Comparison of ENCODE assay signal across 8 cellular contexts in genomic region chr6:30260036-30260504, GRCh38. TPM values are rescaled to one million over a fixed set of nuclear protein-coding genes. Genes with fewer than 3 reads are reported as not detected.
DNase-seq lines count a peak whose midpoint lies in the region; ATAC-seq and TF ChIP-seq lines count a peak whose summit lies in the region.

No MANE protein-coding gene starts in this region.

- H3K4me1 ChIP-seq in DOHH2 (ENCODE audit: control insufficient read depth, low read length) = peaks cover 11% of the 10 kb centered on the region

- no peaks in the 10 kb centered on the region for H3F3A ChIP-seq in DOHH2 (ENCODE audit: control insufficient read depth, insufficient read depth)

- no peaks in the 10 kb centered on the region; the same call in 1 of the 2 replicates for H3K36me3 ChIP-seq in DOHH2 (ENCODE audit: control insufficient read depth, low read length)

- no peaks in the 10 kb centered on the region for H3K27me3 ChIP-seq in DOHH2 (ENCODE audit: control insufficient read depth, low read length)

- peak; percentile 10 for ATAC-seq in HG03139 (IDR thresholded peaks at IDR 0.05; ENCODE audit: unreplicated experiment)

- DNase-seq in activated T-cell treated with anti-CD3 and anti-CD28 coated beads for 24 hours (ENCODE audit: low read depth) (peak; percentile 4), germinal center (ENCODE audit: low spot score) (peak; percentile 12), posterior cingulate gyrus (peak in 6 of 10 donors; percentile 11 to 87 (median 54)), AG08395 (ENCODE audit: low spot score) (no peak), H4 (ENCODE audit: low spot score) (no peak), UCSD-AML1 (lab: John Stamatoyannopoulos, UW; ENCODE audit: unreplicated experiment) (no peak)

- H3K4me3 ChIP-seq in DOHH2 (ENCODE audit: low read length) = peak overlapping the region; percentile 93

- no peaks in the 10 kb centered on the region for H3K79me2 ChIP-seq in DOHH2 (ENCODE audit: control insufficient read depth, low read length)

- peak overlapping the region; percentile 76 for H3K4me2 ChIP-seq in DOHH2 (ENCODE audit: low read length)

- no peak overlapping the region for H3K27ac ChIP-seq in DOHH2 (ENCODE audit: low read depth, low read length)

- intact Hi-C loops in posterior cingulate gyrus (cut with DNase I) = no loop called here

- H4K20me1 ChIP-seq in DOHH2 (ENCODE audit: control insufficient read depth, insufficient read depth, low read depth, low read length) = no peaks in the 10 kb centered on the region

- TF ChIP-seq CTCF in DOHH2 (IDR thresholded peaks at IDR 0.05; ENCODE audit: low read depth, low read length, poor library complexity, severe bottlenecking) = no peak

- no peaks in the 10 kb centered on the region for H3K9me3 ChIP-seq in DOHH2 (ENCODE audit: control insufficient read depth, insufficient read depth, low read length)

- no peaks in the 10 kb centered on the region for H3K9me2 ChIP-seq in DOHH2 (replicated peaks; ENCODE audit: control insufficient read depth, low read length)

RNA-seq across cellular contexts. Expression of gene TRIM26, which starts 46.9 kb away (rescaled TPM):
- total RNA-seq in H4 (2014; rRNA removed; shearing (Covaris generic)) = 39.6 and 50.5 TPM in 2 replicates

Comparison
In these comparisons a context has a peak if more than half of its experiments do, and no peak if none do; other contexts are left out.
1. DNase-seq: peak in activated T-cell treated with anti-CD3 and anti-CD28 coated beads for 24 hours (single experiment), germinal center (single experiment) and posterior cingulate gyrus (6 of 10); none in AG08395 (single experiment), H4 (single experiment) and UCSD-AML1 (single experiment).